ENCODE assay signal across 8 cellular contexts in the genomic region with DNA sequence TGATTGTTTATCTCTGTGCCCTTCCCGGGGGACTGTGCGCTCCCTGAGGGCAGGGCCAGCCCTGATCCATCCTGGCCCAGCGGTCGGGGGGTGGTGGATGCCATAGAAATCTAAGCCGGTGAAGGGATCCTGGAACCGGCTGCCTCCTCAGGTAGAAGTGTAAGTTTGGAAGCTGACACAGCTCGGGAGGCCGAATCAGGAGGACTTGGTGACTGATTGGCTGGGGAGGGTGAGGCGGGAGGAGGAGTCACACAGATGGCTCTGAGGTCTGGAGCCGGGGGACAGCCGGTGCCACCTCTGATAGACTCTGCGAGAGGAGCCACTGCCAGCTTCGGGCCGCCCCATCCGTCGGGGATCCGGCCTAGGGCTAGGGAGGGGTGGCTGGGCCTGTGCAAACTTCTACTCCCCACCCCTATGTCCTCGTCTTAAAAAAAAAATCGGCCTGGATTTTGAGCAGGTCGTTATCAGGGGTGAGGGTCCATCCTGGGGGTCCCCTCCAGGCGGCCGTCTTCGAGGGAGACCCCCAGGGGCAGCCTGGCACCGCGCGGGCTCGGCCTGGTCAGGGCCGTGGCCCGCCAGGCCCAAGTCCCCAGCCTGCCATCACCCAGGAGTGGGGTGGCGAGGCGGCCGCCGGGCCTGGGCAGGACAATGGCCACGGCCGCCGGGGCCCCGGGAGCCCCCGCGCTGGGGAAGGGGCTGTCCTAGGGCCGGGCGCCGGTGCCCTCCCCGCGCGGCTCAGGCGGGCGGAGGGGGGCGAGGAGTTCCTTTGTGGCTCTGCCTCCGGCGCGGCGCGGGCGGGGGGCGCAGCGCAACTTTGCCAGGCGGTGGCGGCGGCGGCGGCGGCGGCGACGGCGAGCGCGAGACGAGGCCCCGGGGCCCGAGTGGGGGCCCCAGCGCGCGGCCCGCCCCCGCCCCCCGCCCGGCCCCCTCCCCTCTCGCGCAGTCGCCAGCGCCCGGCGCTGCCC. TPM values are rescaled to one million over a fixed set of nuclear protein-coding genes. Genes with fewer than 3 reads are reported as not detected.
A peak's percentile ranks its signal among the peaks of the same experiment; 100 is the strongest.
DNase-seq lines count a peak whose midpoint lies in the region; ATAC-seq and TF ChIP-seq lines count a peak whose summit lies in the region.

No MANE protein-coding gene starts in this region.

- H3K27me3 ChIP-seq in A673 (replicated peaks; ENCODE audit: insufficient read depth, low read depth, low read length, poor library complexity) (no peaks in the 10 kb centered on the region), skeletal muscle satellite cell (ENCODE audit: control insufficient read depth, insufficient read depth, low read length) (peaks cover 10% of the 10 kb centered on the region)

- CTCF ChIA-PET in A673 (lab: Charles Lee): no interaction called here

- TF ChIP-seq CTCF in A673 (conservative IDR thresholded peaks at IDR 0.05; ENCODE audit: low read depth, low read length) (no peak), cardiac fibroblast (IDR thresholded peaks at IDR 0.05; ENCODE audit: low read depth, low read length) (no peak)

- H3K9me3 ChIP-seq in A673 (ENCODE audit: low read depth, low read length, poor library complexity, severe bottlenecking) (no peaks in the 10 kb centered on the region), skeletal muscle satellite cell (replicated peaks; ENCODE audit: low read length) (no peaks in the 10 kb centered on the region)

- BruUV-seq in A673 (replicated peaks; lab: Mats Ljungman, UMichigan): no TSS peak

- POLR2A ChIA-PET in A673 (lab: Charles Lee; ENCODE audit: low non-redundant PET): no interaction called here

- H3K4me3 ChIP-seq in A673 (ENCODE audit: low read depth, low read length, poor library complexity, severe bottlenecking) (peak overlapping the region; percentile 43), cardiac fibroblast (replicated peaks in 1 of 2; ENCODE audit: low read depth in 2 of 2, low read length in 2 of 2) (peak overlapping the region in 1 of 2 donors; percentile 55), skeletal muscle satellite cell (ENCODE audit: low read length) (peak overlapping the region; percentile 79)

- DNase-seq in A673 (ENCODE audit: low spot score): peak; percentile 50
- peak; percentile 66 for DNase-seq in MV-4-11 (lab: John Stamatoyannopoulos, UW)
- DNase-seq in UCSD-AML1 (lab: John Stamatoyannopoulos, UW; ENCODE audit: unreplicated experiment): peak; percentile 81
- peak; percentile 45 to 48 for DNase-seq in cardiac fibroblast (ENCODE audit: low read depth in 2 of 2)
- peak; percentile 91 for DNase-seq in iPS-NIHi11 (ENCODE audit: low spot score)
- no peak for DNase-seq in kidney glomerular epithelial cell (lab: John Stamatoyannopoulos, UW)

- peaks cover 15% of the 10 kb centered on the region for H3K4me1 ChIP-seq in A673 (ENCODE audit: insufficient read depth, low read length, poor library complexity, severe bottlenecking)
- peaks cover 15% of the 10 kb centered on the region for H3K4me1 ChIP-seq in skeletal muscle satellite cell (ENCODE audit: control insufficient read depth, insufficient read depth, low read length)

- H3K36me3 ChIP-seq in A673 (ENCODE audit: insufficient read depth, low read length, poor library complexity, severe bottlenecking): no peaks in the 10 kb centered on the region
- H3K36me3 ChIP-seq in skeletal muscle satellite cell (ENCODE audit: insufficient read depth, low read length): no peaks in the 10 kb centered on the region

- H3K9ac ChIP-seq in skeletal muscle satellite cell (ENCODE audit: low read depth, low read length): peak overlapping the region; percentile 88

- intact Hi-C loops in A673 (cut with micrococcal nuclease; ENCODE audit: unreplicated experiment): no loop called here

- H3K27ac ChIP-seq in A673 (ENCODE audit: low read depth, low read length, poor library complexity, severe bottlenecking): peak overlapping the region; percentile 50

- ATAC-seq in GM18909 (IDR thresholded peaks at IDR 0.05; ENCODE audit: poor library complexity, unreplicated experiment): peak; percentile 27

- H3K4me2 ChIP-seq in skeletal muscle satellite cell (ENCODE audit: low read length): peak overlapping the region; percentile 81

RNA-seq across cellular contexts. Expression of gene ZNF362, which starts 0.7 kb away (rescaled TPM):
- total RNA-seq in A673 (2021): 40.1 and 55.7 TPM in 2 replicates
- 3.0 and 5.7 TPM in 2 replicates for total RNA-seq in skeletal muscle satellite cell (2012; rRNA removed)
